In the genomic region with DNA sequence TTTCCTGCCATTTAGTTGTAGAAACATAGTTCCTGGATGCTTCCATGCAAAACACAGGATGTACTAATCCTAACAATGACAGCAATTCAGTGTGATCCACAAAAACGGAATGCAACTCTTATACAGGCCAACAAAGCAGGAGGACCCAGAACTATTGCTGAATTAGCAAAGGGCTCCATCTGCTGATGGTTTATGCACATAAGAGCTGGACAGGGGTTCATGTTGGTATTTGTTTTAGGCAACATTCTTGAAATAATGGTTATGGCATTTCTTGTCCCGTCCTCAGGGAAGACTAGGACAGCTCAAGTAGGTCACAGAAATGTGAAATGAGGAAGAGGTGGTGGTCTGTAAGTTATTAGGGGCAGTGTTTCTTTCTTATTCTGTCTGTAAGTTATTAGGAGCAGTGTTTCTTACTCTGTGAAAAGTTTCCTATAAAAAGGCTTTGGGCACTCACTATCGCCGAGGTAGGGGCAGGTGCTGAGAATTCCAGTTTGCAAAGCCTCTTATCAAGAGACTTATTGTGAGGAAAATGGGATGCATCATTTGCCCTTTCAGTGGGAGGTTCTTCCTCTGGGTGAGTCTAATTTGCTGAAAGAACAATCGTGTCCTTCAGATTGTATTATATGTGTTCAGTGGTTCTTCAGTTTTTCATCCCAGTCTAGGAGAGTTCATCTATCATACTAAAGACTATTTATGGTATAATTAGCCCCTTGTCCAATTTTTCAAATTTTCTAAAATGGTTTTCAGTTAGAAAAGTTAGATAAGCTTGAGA, we compare ENCODE assay signal across 8 cellular contexts.
A peak's percentile ranks its signal among the peaks of the same experiment; 100 is the strongest.
DNase-seq lines count a peak whose midpoint lies in the region; ATAC-seq and TF ChIP-seq lines count a peak whose summit lies in the region.

No MANE protein-coding gene starts in this region.

- H3K4me3 ChIP-seq in HUES48 (ENCODE audit: low read depth, low read length): peak overlapping the region; percentile 59
- no peak overlapping the region for H3K4me3 ChIP-seq in OCI-LY3 (ENCODE audit: low read length)
- no peak overlapping the region for H3K4me3 ChIP-seq in colonic mucosa

- intact Hi-C loops in colonic mucosa (cut with DNase I): no loop called here

- peaks cover 5% of the 10 kb centered on the region for H3K4me1 Mint-ChIP-seq in memory B cell

- ATAC-seq in GM18861 (IDR thresholded peaks at IDR 0.05; ENCODE audit: unreplicated experiment): peak; percentile 84
- no peak for ATAC-seq in memory B cell (ENCODE audit: low read depth)

- H3K4me2 ChIP-seq in OCI-LY3 (ENCODE audit: low read length): no peak overlapping the region

- H3K9ac ChIP-seq in HUES48 (ENCODE audit: low read depth, low read length) (peak overlapping the region; percentile 76), OCI-LY3 (ENCODE audit: low read length) (no peak overlapping the region), colonic mucosa (ENCODE audit: low read depth in 2 of 2, low read length in 2 of 2) (no peak overlapping the region)

- no peaks in the 10 kb centered on the region for H4K20me1 ChIP-seq in OCI-LY3 (ENCODE audit: insufficient read depth, low read length)

- H3K27ac ChIP-seq in HUES48 (ENCODE audit: low read depth, low read length): no peak overlapping the region
- H3K27ac ChIP-seq in OCI-LY3 (ENCODE audit: low read length): no peak overlapping the region
- no peak overlapping the region for H3K27ac ChIP-seq in colonic mucosa

- H3K9me3 Mint-ChIP-seq in memory B cell: no peaks in the 10 kb centered on the region

- no peak overlapping the region for H2AFZ ChIP-seq in OCI-LY3 (ENCODE audit: low read depth, low read length)

- peak overlapping the region; percentile 64 for H3K4me3 Mint-ChIP-seq in memory B cell

- no peaks in the 10 kb centered on the region for H3K36me3 Mint-ChIP-seq in memory B cell

- no peak overlapping the region for H3K27ac Mint-ChIP-seq in memory B cell

- no peaks in the 10 kb centered on the region for H3K36me3 ChIP-seq in HUES48 (ENCODE audit: control insufficient read depth, insufficient read depth, low read length)
- no peaks in the 10 kb centered on the region for H3K36me3 ChIP-seq in OCI-LY3 (replicated peaks; ENCODE audit: low read depth, low read length)
- H3K36me3 ChIP-seq in colonic mucosa: no peaks in the 10 kb centered on the region

- H3K9me3 ChIP-seq in HUES48 (ENCODE audit: control insufficient read depth, insufficient read depth, low read length) (no peaks in the 10 kb centered on the region), OCI-LY3 (ENCODE audit: insufficient read depth, low read length) (no peaks in the 10 kb centered on the region), colonic mucosa (no peaks in the 10 kb centered on the region)

- H3K79me2 ChIP-seq in OCI-LY3 (ENCODE audit: low read length): no peaks in the 10 kb centered on the region

- peak; percentile 39 for TF ChIP-seq CTCF in OCI-LY3 (IDR thresholded peaks at IDR 0.05; ENCODE audit: low read depth, low read length)
- TF ChIP-seq CTCF in colonic mucosa (IDR thresholded peaks at IDR 0.05): peak; percentile 41

- H3K27me3 Mint-ChIP-seq in memory B cell: peaks cover 18% of the 10 kb centered on the region

- peaks cover 7% of the 10 kb centered on the region for H3K4me1 ChIP-seq in HUES48 (ENCODE audit: control insufficient read depth, insufficient read depth, low read length)
- H3K4me1 ChIP-seq in OCI-LY3 (ENCODE audit: low read length): no peaks in the 10 kb centered on the region
- no peaks in the 10 kb centered on the region for H3K4me1 ChIP-seq in colonic mucosa

- peak; percentile 12 for DNase-seq in COLO668 (lab: John Stamatoyannopoulos, UW; ENCODE audit: unreplicated experiment)
- DNase-seq in colonic mucosa: peak; percentile 55
- DNase-seq in memory B cell (ENCODE audit: low spot score in 2 of 2): no peak
- no peak for DNase-seq in activated CD4-positive, CD25-positive, alpha-beta regulatory T cell (lab: John Stamatoyannopoulos, UW)
- no peak for DNase-seq in activated CD4-positive, alpha-beta T cell treated with anti-CD3 and anti-CD28 coated beads for 1 hour

- H3K27me3 ChIP-seq in HUES48 (ENCODE audit: control insufficient read depth, insufficient read depth, low read length) (no peaks in the 10 kb centered on the region), OCI-LY3 (ENCODE audit: low read depth, low read length) (no peaks in the 10 kb centered on the region), colonic mucosa (no peaks in the 10 kb centered on the region)

Comparison
In these comparisons a context has a peak if more than half of its experiments do, and no peak if none do; other contexts are left out.
1. DNase-seq: peak in COLO668 (single experiment) and colonic mucosa (single experiment); none in memory B cell (0 of 2), activated CD4-positive, CD25-positive, alpha-beta regulatory T cell (0 of 4) and activated CD4-positive, alpha-beta T cell treated with anti-CD3 and anti-CD28 coated beads for 1 hour (single experiment).